ENCODE assay signal across 19 cellular contexts in genomic region chr11:36501236-36501635, GRCh38. TPM values are rescaled to one million over a fixed set of nuclear protein-coding genes. Genes with fewer than 3 reads are reported as not detected.
DNase-seq lines count a peak whose midpoint lies in the region; ATAC-seq, FAIRE-seq and TF ChIP-seq lines count a peak whose summit lies in the region.
"Had no signal": no experiment of that assay in that cellular context is flagged by ENCODE, and none has a peak within 500 bp of the region (broad histone marks: within the 10 kb centered on the region; RNA-seq: fewer than 3 reads in every experiment).

No MANE protein-coding gene starts in this region.

- H3K9ac ChIP-seq in IMR-90 (ENCODE audit: low read depth, low read length) = no peak overlapping the region
- no peak overlapping the region for H3K9ac ChIP-seq in K562 (ENCODE audit: insufficient read depth in 1 of 2, low read depth in 2 of 2, low read length in 2 of 2)
- H3K9ac ChIP-seq in skeletal muscle satellite cell (ENCODE audit: low read depth, low read length) = peak overlapping the region; percentile 47

- H3K36me3 ChIP-seq in IMR-90 (ENCODE audit: control insufficient read depth, insufficient read depth, low read length) (peaks cover 6% of the 10 kb centered on the region), K562 (ENCODE audit: control insufficient read depth, insufficient read depth, low read length) (peaks cover 60% of the 10 kb centered on the region), skeletal muscle satellite cell (ENCODE audit: insufficient read depth, low read length) (peaks cover 28% of the 10 kb centered on the region)

- in situ Hi-C loops in IMR-90 (cut with MboI; ENCODE audit: low sequenced_read_pairs) (no loop called here), K562 (cut with MboI) (no loop called here)

- no peak overlapping the region for H2AK9ac ChIP-seq in IMR-90 (replicated peaks; ENCODE audit: low read depth, low read length, poor library complexity)

- no peak overlapping the region for H2BK15ac ChIP-seq in IMR-90 (ENCODE audit: low read depth, low read length)

- no peak overlapping the region; the same call in 1 of the 2 replicates for H3K14ac ChIP-seq in IMR-90 (replicated peaks; ENCODE audit: low read depth, low read length)

- TF ChIP-seq RAD21 in IMR-90 (IDR thresholded peaks at IDR 0.05; ENCODE audit: low read length) (no peak), K562 (CRISPR knock-in tag; conservative IDR thresholded peaks at IDR 0.05 in 1 of 2, IDR thresholded peaks at IDR 0.05 in 1 of 2) (no peak)

- H3K79me1 ChIP-seq in IMR-90 (ENCODE audit: low read depth in 1 of 2, low read length in 2 of 2) = peaks cover 4 to 39% of the 10 kb centered on the region in 2 experiments; a peak in 2 of 4 replicates

- TF ChIP-seq POLR2A in IMR-90 (IDR thresholded peaks at IDR 0.05; ENCODE audit: low read depth, low read length) (no peak), K562 (conservative IDR thresholded peaks at IDR 0.05) (no peak)

- H2BK20ac ChIP-seq in IMR-90 (ENCODE audit: low read depth, low read length) = no peak overlapping the region

- no peak overlapping the region for H4K91ac ChIP-seq in IMR-90 (ENCODE audit: insufficient read depth, low read depth, low read length)

- ATAC-seq in IMR-90 (ENCODE audit: low read depth) (no peak), K562 (no peak), left lobe of liver (peak; percentile 18)
- ATAC-seq: Panc1 had no signal

- H3K4me1 ChIP-seq in IMR-90 (ENCODE audit: control insufficient read depth, insufficient read depth, low read length) = peaks cover 7% of the 10 kb centered on the region
- no peaks in the 10 kb centered on the region; a peak in 1 of 5 replicates for H3K4me1 ChIP-seq in K562 (replicated peaks in 1 of 2; ENCODE audit: control insufficient read depth in 2 of 2, insufficient read depth in 2 of 2, low read length in 2 of 2)
- H3K4me1 ChIP-seq in skeletal muscle satellite cell (ENCODE audit: control insufficient read depth, insufficient read depth, low read length) = peaks cover 28% of the 10 kb centered on the region

- H3K4me2 ChIP-seq in IMR-90 (ENCODE audit: low read depth, low read length) (no peak overlapping the region), K562 (ENCODE audit: insufficient read depth, low read length) (no peak overlapping the region), skeletal muscle satellite cell (ENCODE audit: low read length) (peak overlapping the region; percentile 64)

- no TSS peak for BruUV-seq in IMR-90 (replicated peaks; lab: Mats Ljungman, UMichigan)
- BruUV-seq in K562 (replicated peaks; lab: Mats Ljungman, UMichigan) = no TSS peak

- peaks cover 23% of the 10 kb centered on the region for H3K79me2 ChIP-seq in K562 (ENCODE audit: control insufficient read depth, insufficient read depth, low read length)

- no peak overlapping the region for H2BK120ac ChIP-seq in IMR-90 (ENCODE audit: low read depth, low read length)

- WGBS in IMR-90 (ENCODE audit: extremely low coverage in 2 of 2, insufficient read length in 1 of 2), 2 experiments = 100% methylated on average over 1 of the region's 5 CpGs; no CpG with 5 or more reads in 1 of the 2 experiments
- WGBS in K562 (ENCODE audit: insufficient coverage, low coverage, missing lambda C conversion rate) = 78% methylated on average over 5 of the region's 5 CpGs

- no peak overlapping the region for H3K23ac ChIP-seq in IMR-90 (ENCODE audit: low read depth, low read length)

- H4K20me1 ChIP-seq in IMR-90 (ENCODE audit: insufficient read depth, low read length) = no peaks in the 10 kb centered on the region; the same call in 1 of the 2 replicates
- 0 out of 2 replicates have a peak, but pooled peaks cover 2% of the 10 kb centered on the region for H4K20me1 ChIP-seq in K562 (replicated peaks; ENCODE audit: control insufficient read depth, insufficient read depth, low read length)

- H3K56ac ChIP-seq in IMR-90 (ENCODE audit: extremely low read depth, insufficient read depth, low read length) = no peak overlapping the region

- no peak for TF ChIP-seq EP300 in K562 (IDR thresholded peaks at IDR 0.05; ENCODE audit: low read length)

- POLR2A ChIA-PET in IMR-90 (lab: Charles Lee; ENCODE audit: unreplicated experiment) = no interaction called here
- POLR2A ChIA-PET in K562 (lab: Yijun Ruan, JAX) = interaction anchor here (0.8 to 2.8 kb wide), 2 partner anchors 8 to 13 kb away, joined by 4 to 14 read pairs; no protein-coding TSS in a partner anchor

- no peak overlapping the region for H3K4ac ChIP-seq in IMR-90 (ENCODE audit: low read depth, low read length)

- H4K8ac ChIP-seq in IMR-90 (ENCODE audit: low read depth in 2 of 2, low read length in 2 of 2) = no peak overlapping the region

- no peak overlapping the region for H3K18ac ChIP-seq in IMR-90 (ENCODE audit: low read depth, low read length)

- H3K4me3 ChIP-seq in IMR-90 (ENCODE audit: insufficient read depth, low read depth, low read length) = no peak overlapping the region
- no peak overlapping the region for H3K4me3 ChIP-seq in K562
- peak overlapping the region; percentile 11 for H3K4me3 ChIP-seq in skeletal muscle satellite cell (ENCODE audit: low read length)
- H3K4me3 ChIP-seq: coronary artery, tibial nerve had no signal

- no peaks in the 10 kb centered on the region for H3K9me3 ChIP-seq in IMR-90 (ENCODE audit: control insufficient read depth, insufficient read depth, low read length)
- H3K9me3 ChIP-seq in K562 (replicated peaks; ENCODE audit: control insufficient read depth, insufficient read depth, low read depth, low read length) = no peaks in the 10 kb centered on the region
- no peaks in the 10 kb centered on the region for H3K9me3 ChIP-seq in skeletal muscle satellite cell (replicated peaks; ENCODE audit: low read length)
- H3K9me3 ChIP-seq: tibial nerve had no signal

- dilution Hi-C loops in IMR-90 (cut with HindIII; ENCODE audit: low sequenced_read_pairs, unreplicated experiment) = no loop called here

- CTCF ChIA-PET in IMR-90 (lab: Yijun Ruan, JAX) (interaction anchor here (0.9 to 2.0 kb wide), 4 partner anchors 8 to 209 kb away, joined by 3 to 6 read pairs (median 4); partner anchors contain the start of gene TRAF6), K562 (lab: Yijun Ruan, JAX; ENCODE audit: low intra/inter-chr PET ratio) (no interaction called here)

- no peak overlapping the region for H4K5ac ChIP-seq in IMR-90 (ENCODE audit: low read depth, low read length)

- H3K27ac ChIP-seq in IMR-90 (ENCODE audit: insufficient read depth, low read length) (no peak overlapping the region), K562 (ENCODE audit: extremely low read depth, low read depth, low read length) (no peak overlapping the region)
- H3K27ac ChIP-seq: HL-60, tibial nerve had no signal

- peak; percentile 19 for FAIRE-seq in K562 (lab: Jason Lieb, UNC)

- H2AK5ac ChIP-seq in IMR-90 (ENCODE audit: low read depth, low read length) = no peak overlapping the region; the same call in 1 of the 2 replicates

- H2AFZ ChIP-seq in IMR-90 (replicated peaks; ENCODE audit: low read length, poor library complexity) (no peak overlapping the region), K562 (ENCODE audit: low read depth, low read length) (no peak overlapping the region)

- intact Hi-C loops in IMR-90 (cut with micrococcal nuclease) = no loop called here
- intact Hi-C loops in K562 (cut with micrococcal nuclease) = loop anchor here (10.0 kb wide), 2 partner anchors 124 to 244 kb away; no protein-coding TSS in a partner anchor

- peak; percentile 12 for DNase-seq in IMR-90
- DNase-seq in K562 (ENCODE audit: extremely low read depth in 1 of 4, low spot score in 3 of 4) = no peak
- DNase-seq in left lobe of liver (ENCODE audit: low spot score) = no peak
- DNase-seq in D341Med (ENCODE audit: low spot score) = no peak
- no peak for DNase-seq in amniotic stem cell (lab: John Stamatoyannopoulos, UW)
- DNase-seq in dermis blood vessel endothelial cell = no peak
- DNase-seq in ureter (ENCODE audit: low spot score) = no peak
- DNase-seq: activated T-cell treated with anti-CD3 and anti-CD28 coated beads, Interleukin-2, amount 50 U/mL, for 48 hours; CD4-positive, CD25-positive, alpha-beta regulatory T cell; EL; Kasumi-1; NCI-H1930; NCI-H524 treated with DMSO at 0.1 percent for 48 hours; T-helper 1 cell had no signal

- peaks cover 6% of the 10 kb centered on the region for H3K9me1 ChIP-seq in IMR-90 (ENCODE audit: insufficient read depth, low read length)
- H3K9me1 ChIP-seq in K562 (ENCODE audit: control insufficient read depth, insufficient read depth, low read length) = no peaks in the 10 kb centered on the region

- no peaks in the 10 kb centered on the region for H3K27me3 ChIP-seq in IMR-90 (ENCODE audit: control insufficient read depth, insufficient read depth, low read length)
- H3K27me3 ChIP-seq in K562 (ENCODE audit: control insufficient read depth in 2 of 2, insufficient read depth in 2 of 2, low read length in 2 of 2) = no peaks in the 10 kb centered on the region
- no peaks in the 10 kb centered on the region for H3K27me3 ChIP-seq in skeletal muscle satellite cell (ENCODE audit: control insufficient read depth, insufficient read depth, low read length)
- H3K27me3 ChIP-seq: tibial nerve had no signal

- TF ChIP-seq CTCF in IMR-90 (conservative IDR thresholded peaks at IDR 0.05; ENCODE audit: low read depth, low read length) = no peak
- no peak for TF ChIP-seq CTCF in K562 (IDR thresholded peaks at IDR 0.05 in 2 of 3, conservative IDR thresholded peaks at IDR 0.05 in 1 of 3; ENCODE audit: insufficient read depth in 2 of 3, low read depth in 1 of 3, low read length in 3 of 3)

- peak overlapping the region; percentile 67 for H2BK5ac ChIP-seq in IMR-90 (ENCODE audit: low read depth, low read length, poor library complexity, severe bottlenecking)

RNA-seq across cellular contexts. Expression of gene TRAF6, which starts 8.8 kb away (rescaled TPM):
- 15.3 and 17.6 TPM in 2 replicates for total RNA-seq in IMR-90 (2012; rRNA removed)
- 5.6 and 6.0 TPM in 2 replicates for polyA plus RNA-seq in IMR-90 (2012; rRNA removed)
- polyA plus RNA-seq in IMR-90 (2012; cell fraction: cytosol; rRNA removed) = 1.5 and 1.9 TPM in 2 replicates
- polyA plus RNA-seq in IMR-90 (2012; cell fraction: nucleus; rRNA removed; ENCODE audit: low replicate concordance) = 1.4 and 10.2 TPM in 2 replicates
- 12.5 and 26.3 TPM in 2 replicates for total RNA-seq in K562 (2011; cell fraction: chromatin; rRNA removed; ENCODE audit: low replicate concordance)
- total RNA-seq in K562 (2011; cell fraction: nucleolus; rRNA removed) = 6.8 and 9.1 TPM in 2 replicates
- 14.2 and 23.3 TPM in 2 replicates for total RNA-seq in K562 (2011; cell fraction: nucleoplasm; rRNA removed)
- total RNA-seq in K562 (2014; rRNA removed) = 5.0 and 6.4 TPM in 2 replicates
- total RNA-seq in K562 (2014; rRNA removed; fragmentation: Illumina TruSeq; extraction: Trizol) = 8.2 and 11.6 TPM in 2 replicates
- 8.0 and 8.3 TPM in 2 replicates for total RNA-seq in K562 (2015; rRNA removed; fragmentation: Illumina TruSeq; extraction: Trizol)
- 9.2 and 10.0 TPM in 2 replicates for total RNA-seq in K562 (2021)
- 10.6 and 13.1 TPM in 2 replicates for polyA plus RNA-seq in K562 (2011; rRNA removed)
- polyA plus RNA-seq in K562 (2011; cell fraction: cytosol; rRNA removed) = 5.3 and 7.6 TPM in 2 replicates
- polyA plus RNA-seq in K562 (2011; cell fraction: nucleus; rRNA removed) = 16.0 and 17.9 TPM in 2 replicates
- polyA plus RNA-seq in K562 (2012) = 5.4 and 6.9 TPM in 2 replicates
- polyA plus RNA-seq in K562 (2014; fragmentation: Illumina TruSeq; extraction: Trizol) = 8.4 and 9.3 TPM in 2 replicates
- polyA plus RNA-seq in K562 (2014; fragmentation: Nextera tagmentation; extraction: Ambion mirVana) = 1 to 10 TPM; 2.0 to 4.2 TPM
- 4.4 and 5.4 TPM in 2 replicates for polyA plus RNA-seq in K562 (2014; rRNA removed)
- 16.6 and 17.1 TPM in 2 replicates for polyA minus RNA-seq in K562 (2011; rRNA and poly(A)+ RNA removed)
- 7.3 and 10.0 TPM in 2 replicates for polyA minus RNA-seq in K562 (2011; cell fraction: cytosol; rRNA and poly(A)+ RNA removed)
- polyA minus RNA-seq in K562 (2011; cell fraction: nucleus; rRNA and poly(A)+ RNA removed) = 8.8 and 16.6 TPM in 2 replicates
- total RNA-seq in left lobe of liver = 6.2 TPM
- 6.1 and 6.8 TPM in 2 replicates for total RNA-seq in skeletal muscle satellite cell (2012; rRNA removed)
- 10.7 and 13.6 TPM in 2 replicates for total RNA-seq in dermis blood vessel endothelial cell
- total RNA-seq in ureter = 16.9 TPM
